Comparison of ENCODE assay signal across 8 cellular contexts in the genomic region with DNA sequence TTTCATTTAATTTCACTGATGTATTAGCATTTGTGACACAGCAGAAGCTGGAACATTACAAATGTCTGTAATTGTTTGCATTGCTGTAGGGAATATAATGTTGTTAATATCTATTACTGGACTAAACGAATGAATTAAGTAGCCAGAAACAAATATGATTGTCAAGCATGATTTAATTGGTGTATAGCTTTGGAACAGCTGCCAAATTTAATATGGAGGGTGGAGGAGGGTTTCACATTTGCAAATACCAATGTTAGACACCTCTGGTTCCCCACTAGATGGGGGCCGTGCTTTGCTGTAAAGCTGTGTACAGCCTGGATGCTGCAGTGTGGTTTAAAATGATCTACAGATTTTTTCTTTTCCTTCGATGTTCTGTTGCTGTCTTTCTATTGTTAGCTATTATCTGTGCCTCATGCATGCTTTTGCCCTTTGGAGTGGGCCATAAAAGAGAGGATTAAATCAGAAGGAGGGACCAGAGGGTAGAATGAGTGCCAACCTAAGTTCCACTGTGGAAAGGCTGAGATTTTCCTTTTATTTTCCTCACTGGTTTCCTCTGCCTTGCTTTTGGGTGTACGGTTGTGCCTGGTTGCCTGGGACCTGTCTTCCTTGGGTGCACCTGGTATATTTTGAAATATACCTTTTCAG. TPM values are rescaled to one million over a fixed set of nuclear protein-coding genes. Genes with fewer than 3 reads are reported as not detected.
DNase-seq lines count a peak whose midpoint lies in the region; ATAC-seq, FAIRE-seq and TF ChIP-seq lines count a peak whose summit lies in the region.

No MANE protein-coding gene starts in this region.

- DNase-seq in D721Med (ENCODE audit: insufficient read length, low spot score) (no peak), NCI-H1092 (lab: John Stamatoyannopoulos, UW) (peak; percentile 78), SK-N-DZ (ENCODE audit: low spot score) (peak; percentile 63), left kidney (ENCODE audit: low read depth, low spot score) (peak; percentile 45), HTR-8/SVneo (ENCODE audit: insufficient read length, low spot score) (no peak)
- no peak for DNase-seq in stimulated activated CD4-positive, alpha-beta T cell treated with anti-CD3 and anti-CD28 coated beads, Interleukin-4, amount 100 ng/mL, for 1 hour

- TF ChIP-seq CTCF in D721Med (IDR thresholded peaks at IDR 0.05; ENCODE audit: insufficient read depth, missing control alignments): peak; percentile 74

- ATAC-seq in HG02884 (IDR thresholded peaks at IDR 0.05; ENCODE audit: unreplicated experiment) (no peak), HG02678 (IDR thresholded peaks at IDR 0.05; ENCODE audit: unreplicated experiment) (no peak)

- FAIRE-seq in D721Med (lab: Jason Lieb, UNC) (peak; percentile 81), HTR-8/SVneo (lab: Jason Lieb, UNC) (no peak)

RNA-seq across cellular contexts. Expression of gene DNAJB9, which starts 23.1 kb away (rescaled TPM):
- 35.4 and 37.3 TPM in 2 replicates for polyA plus RNA-seq in SK-N-DZ (2014; cell fraction: cytosol; rRNA removed)
- 13.4 and 13.7 TPM in 2 replicates for polyA plus RNA-seq in SK-N-DZ (2014; cell fraction: nucleus; rRNA removed)

RNA-seq across cellular contexts. Expression of gene THAP5, which starts 23.2 kb away (rescaled TPM):
- polyA plus RNA-seq in SK-N-DZ (2014; cell fraction: cytosol; rRNA removed): 39.6 and 46.4 TPM in 2 replicates
- polyA plus RNA-seq in SK-N-DZ (2014; cell fraction: nucleus; rRNA removed): 15.0 and 16.4 TPM in 2 replicates

Comparison
In these comparisons a context has a peak if more than half of its experiments do, and no peak if none do; other contexts are left out.
1. DNase-seq: peak in NCI-H1092 (single experiment), SK-N-DZ (single experiment) and left kidney (single experiment); none in D721Med (single experiment), stimulated activated CD4-positive, alpha-beta T cell treated with anti-CD3 and anti-CD28 coated beads, Interleukin-4, amount 100 ng/mL, for 1 hour (single experiment) and HTR-8/SVneo (single experiment).